In genomic region chr3:33074217-33075067, GRCh38 we compare ENCODE assay signal across 8 cellular contexts. TPM values are rescaled to one million over a fixed set of nuclear protein-coding genes. Genes with fewer than 3 reads are reported as not detected.
A peak's percentile ranks its signal among the peaks of the same experiment; 100 is the strongest.
DNase-seq lines count a peak whose midpoint lies in the region; ATAC-seq and TF ChIP-seq lines count a peak whose summit lies in the region.

No MANE protein-coding gene starts in this region.

- H3K4me1 ChIP-seq in mammary epithelial cell (ENCODE audit: insufficient read depth, low read length), result no peaks in the 10 kb centered on the region

- 66% methylated on average over 13 of the region's 13 CpGs for WGBS in mammary epithelial cell (ENCODE audit: low coverage, missing lambda C conversion rate)

- H3K9ac ChIP-seq in mammary epithelial cell (ENCODE audit: insufficient read depth, low read length), result no peak overlapping the region

- H3K4me3 Mint-ChIP-seq in CD4-positive, alpha-beta T cell, result no peak overlapping the region
- no peak overlapping the region for H3K4me3 Mint-ChIP-seq in WTC11

- intact Hi-C loops in CD4-positive, alpha-beta T cell (cut with DNase I, micrococcal nuclease), result loop anchor here (1.0 to 10.0 kb wide), 5 partner anchors 51 to 570 kb away; partner anchors contain the start of gene CMTM6 (in 1 of the 2)
- intact Hi-C loops in mammary epithelial cell (cut with micrococcal nuclease), result loop anchor here (1.0 kb wide), 1 partner anchor 127 kb away; no protein-coding TSS in a partner anchor

- H3K27me3 Mint-ChIP-seq in CD4-positive, alpha-beta T cell, result no peaks in the 10 kb centered on the region
- H3K27me3 Mint-ChIP-seq in WTC11 (ENCODE audit: low read depth), result no peaks in the 10 kb centered on the region

- TF ChIP-seq CTCF in CD4-positive, alpha-beta T cell (IDR thresholded peaks at IDR 0.05), result peak; percentile 81
- TF ChIP-seq CTCF in WTC11 (IDR thresholded peaks at IDR 0.05) (peak; percentile 70), mammary epithelial cell (conservative IDR thresholded peaks at IDR 0.05 in 1 of 2, IDR thresholded peaks at IDR 0.05 in 1 of 2; ENCODE audit: extremely low read depth in 1 of 2, insufficient read depth in 1 of 2, low read depth in 1 of 2, low read length in 2 of 2) (peak; percentile 96 to 97)

- H4K20me1 ChIP-seq in mammary epithelial cell (ENCODE audit: insufficient read depth, low read length), result no peaks in the 10 kb centered on the region

- no TSS peak for BruUV-seq in mammary epithelial cell (replicated peaks; lab: Mats Ljungman, UMichigan)

- POLR2A ChIA-PET in CD4-positive, alpha-beta T cell (lab: Charles Lee), result interaction anchor here (0.9 to 2.2 kb wide), 4 partner anchors 23 to 127 kb away, joined by 3 to 6 read pairs (median 3); partner anchors contain the start of genes GLB1 and TMPPE
- POLR2A ChIA-PET in WTC11 (lab: Charles Lee), result interaction anchor here (0.6 kb wide), 3 partner anchors 58 to 490 kb away, joined by 3 to 4 read pairs (median 3); no protein-coding TSS in a partner anchor

- CTCF ChIA-PET in CD4-positive, alpha-beta T cell (lab: Charles Lee), result interaction anchor here (0.6 to 3.4 kb wide), 30 partner anchors 9 to 713 kb away, joined by 3 to 52 read pairs (median 4); partner anchors contain the start of gene CCR4
- CTCF ChIA-PET in WTC11 (lab: Charles Lee) (interaction anchor here (0.6 to 3.0 kb wide), 43 partner anchors 9 to 713 kb away, joined by 3 to 36 read pairs (median 4); no protein-coding TSS in a partner anchor), mammary epithelial cell (lab: Charles Lee; ENCODE audit: low non-redundant PET) (interaction anchor here (0.6 kb wide), 1 partner anchor 342 kb away, joined by 5 read pairs; no protein-coding TSS in a partner anchor)

- ATAC-seq in CD4-positive, alpha-beta T cell (ENCODE audit: poor library complexity), result peak; percentile 81
- ATAC-seq in GM21423 (IDR thresholded peaks at IDR 0.05; ENCODE audit: unreplicated experiment) (peak; percentile 65), WTC11 (peak; percentile 88), HG03442 (IDR thresholded peaks at IDR 0.05; ENCODE audit: unreplicated experiment) (no peak)

- in situ Hi-C loops in mammary epithelial cell (cut with MboI; ENCODE audit: low sequenced_read_pairs in 2 of 2), result loop anchor here (5.0 kb wide), 1 partner anchor 122 kb away; the partner anchor contains the start of gene CCR4 (in 2 of the 2)

- no peak overlapping the region for H3K27ac Mint-ChIP-seq in CD4-positive, alpha-beta T cell
- no peak overlapping the region; the same call in 1 of the 2 replicates for H3K27ac Mint-ChIP-seq in WTC11

- no peaks in the 10 kb centered on the region for H3K9me3 ChIP-seq in CD4-positive, alpha-beta T cell (ENCODE audit: control insufficient read depth, low read length)
- H3K9me3 ChIP-seq in mammary epithelial cell (replicated peaks; ENCODE audit: insufficient read depth, low read length), result no peaks in the 10 kb centered on the region

- peaks cover 29% of the 10 kb centered on the region for H3K79me2 ChIP-seq in mammary epithelial cell (ENCODE audit: insufficient read depth, low read length)

- no peak overlapping the region for H3K4me3 ChIP-seq in mammary epithelial cell (replicated peaks in 1 of 3; ENCODE audit: insufficient read depth in 1 of 3, low read depth in 2 of 3, low read length in 3 of 3)

- peaks cover 44% of the 10 kb centered on the region for H3K4me1 Mint-ChIP-seq in CD4-positive, alpha-beta T cell (ENCODE audit: low read depth)
- H3K4me1 Mint-ChIP-seq in WTC11, result peaks cover 7% of the 10 kb centered on the region

- peaks cover 1% of the 10 kb centered on the region for H3K36me3 ChIP-seq in mammary epithelial cell (ENCODE audit: insufficient read depth, low read length)

- no peaks in the 10 kb centered on the region for H3K27me3 ChIP-seq in CD4-positive, alpha-beta T cell (ENCODE audit: control insufficient read depth, insufficient read depth, low read length)
- H3K27me3 ChIP-seq in mammary epithelial cell (ENCODE audit: insufficient read depth, low read length), result no peaks in the 10 kb centered on the region

- H3K27ac ChIP-seq in CD4-positive, alpha-beta T cell (ENCODE audit: low read depth, low read length), result no peak overlapping the region
- H3K27ac ChIP-seq in mammary epithelial cell (ENCODE audit: insufficient read depth, low read depth, low read length), result no peak overlapping the region

- H3K4me2 ChIP-seq in mammary epithelial cell (ENCODE audit: insufficient read depth, low read depth, low read length), result no peak overlapping the region

- peaks cover 27% of the 10 kb centered on the region for H3K36me3 Mint-ChIP-seq in CD4-positive, alpha-beta T cell (ENCODE audit: low read depth)
- no peaks in the 10 kb centered on the region for H3K36me3 Mint-ChIP-seq in WTC11

- H3K9me3 Mint-ChIP-seq in CD4-positive, alpha-beta T cell, result no peaks in the 10 kb centered on the region
- no peaks in the 10 kb centered on the region for H3K9me3 Mint-ChIP-seq in WTC11

- dilution Hi-C loops in mammary epithelial cell (cut with HindIII; ENCODE audit: low sequenced_read_pairs), result no loop called here

- no peak overlapping the region for H2AFZ ChIP-seq in mammary epithelial cell (ENCODE audit: low read depth, low read length)

- peak; percentile 59 to 69 (median 61) for DNase-seq in CD4-positive, alpha-beta T cell
- DNase-seq in NCI-H2029 treated with DMSO at 0.1 percent for 48 hours (lab: John Stamatoyannopoulos, UW) (peak; percentile 72), WTC11 (ENCODE audit: low spot score) (peak; percentile 79), mammary epithelial cell (peak; percentile 31), islet precursor cell (peak; percentile 84)
- peak; percentile 77 to 80 for DNase-seq in stimulated activated CD4-positive, alpha-beta T cell treated with anti-CD3 and anti-CD28 coated beads, Interleukin-2, amount 100 ng/mL, for 24 hours

TF ChIP-seq in WTC11, 78 proteins besides CTCF, POLR2A, EP300 and RAD21:
- TF ChIP-seq TP53 (CRISPR knock-in tag; IDR thresholded peaks at IDR 0.05) (no peak), ZNF512 (CRISPR knock-in tag; IDR thresholded peaks at IDR 0.05; ENCODE audit: borderline replicate concordance) (peak; percentile 95)

RNA-seq across cellular contexts. Expression of gene GLB1, which starts 22.5 kb away (rescaled TPM):
- 10 to 100 TPM; 20.1 to 22.8 TPM for total RNA-seq in CD4-positive, alpha-beta T cell
- total RNA-seq in WTC11 (2021), result 48.2 to 60.2 TPM (median 58.2 TPM) in 3 replicates
- total RNA-seq in mammary epithelial cell, result 10 to 100 TPM; 74.2 to 74.5 TPM
- 61.6 TPM for polyA plus RNA-seq in mammary epithelial cell
- polyA minus RNA-seq in mammary epithelial cell, result 90.5 TPM

RNA-seq across cellular contexts. Expression of gene TMPPE, which starts 22.5 kb away (rescaled TPM):
- total RNA-seq in CD4-positive, alpha-beta T cell, result 1 to 10 TPM; 8.5 TPM
- 6.7 to 7.4 TPM (median 6.8 TPM) in 3 replicates for total RNA-seq in WTC11 (2021)
- 10 to 100 TPM; 10.3 to 10.7 TPM for total RNA-seq in mammary epithelial cell
- polyA plus RNA-seq in mammary epithelial cell, result 4.4 TPM
- polyA minus RNA-seq in mammary epithelial cell, result 21.8 TPM

RNA-seq across cellular contexts. Expression of gene CRTAP, which starts 39.4 kb away (rescaled TPM):
- total RNA-seq in CD4-positive, alpha-beta T cell, result 10 to 100 TPM; 38.2 to 40.3 TPM
- total RNA-seq in WTC11 (2021), result 156 to 197 TPM (median 196 TPM) in 3 replicates
- 100 to 1,000 TPM; 109 to 171 TPM for total RNA-seq in mammary epithelial cell
- polyA plus RNA-seq in mammary epithelial cell, result 143 TPM
- polyA minus RNA-seq in mammary epithelial cell, result 158 TPM

Comparison
In these comparisons a context has a peak if more than half of its experiments do, and no peak if none do; other contexts are left out.
1. DNase-seq: peak in every context shown above with its lines; median percentile 84 in islet precursor cell; 79 in WTC11; 78 in stimulated activated CD4-positive, alpha-beta T cell treated with anti-CD3 and anti-CD28 coated beads, Interleukin-2, amount 100 ng/mL, for 24 hours; 72 in NCI-H2029 treated with DMSO at 0.1 percent for 48 hours; 61 in CD4-positive, alpha-beta T cell; 31 in mammary epithelial cell.